ENCODE assay signal across 12 cellular contexts in the genomic region with DNA sequence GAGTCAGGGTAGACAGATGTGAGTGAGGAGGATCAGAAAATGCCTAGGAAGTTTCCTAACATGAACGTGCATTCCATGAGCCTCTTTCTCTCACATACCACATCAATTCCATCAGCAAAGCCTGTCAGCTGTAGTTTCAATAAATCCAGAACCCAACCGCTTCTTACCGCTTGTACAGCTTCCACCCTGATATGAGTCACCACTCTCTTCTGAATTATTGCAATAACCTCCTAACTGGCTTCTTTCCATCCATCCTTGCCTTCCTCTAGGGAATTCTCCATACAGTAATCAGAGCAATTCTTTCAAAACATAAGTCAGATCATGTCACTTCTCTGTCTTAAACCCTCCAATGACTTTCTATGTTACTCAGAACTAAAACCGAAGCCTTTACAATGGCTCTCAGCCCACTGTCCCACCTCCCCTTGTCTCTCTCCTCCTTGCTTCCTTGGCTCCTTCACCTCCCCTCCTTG. TPM values are rescaled to one million over a fixed set of nuclear protein-coding genes. Genes with fewer than 3 reads are reported as not detected.
DNase-seq lines count a peak whose midpoint lies in the region; ATAC-seq and TF ChIP-seq lines count a peak whose summit lies in the region.
"Had no signal": no experiment of that assay in that cellular context is flagged by ENCODE, and none has a peak within 500 bp of the region (broad histone marks: within the 10 kb centered on the region; RNA-seq: fewer than 3 reads in every experiment).

No MANE protein-coding gene starts in this region.

- no peaks in the 10 kb centered on the region for H3K36me3 ChIP-seq in HCT116 (ENCODE audit: control insufficient read depth in 1 of 2, insufficient read depth in 2 of 2, low read length in 2 of 2)
- no peaks in the 10 kb centered on the region for H3K36me3 ChIP-seq in SJSA1

- H3K27me3 ChIP-seq in HCT116 (ENCODE audit: insufficient read depth, low read length) (no peaks in the 10 kb centered on the region), SJSA1 (replicated peaks) (no peaks in the 10 kb centered on the region), foreskin keratinocyte (no peaks in the 10 kb centered on the region)

- H2AFZ ChIP-seq in HCT116 (ENCODE audit: low read depth, low read length, poor library complexity, severe bottlenecking): no peak overlapping the region
- H2AFZ ChIP-seq: parathyroid adenoma had no signal

- H3K4me2 ChIP-seq in HCT116 (ENCODE audit: low read length): peak overlapping the region; percentile 62

- POLR2A ChIA-PET in HCT116 (lab: Charles Lee): no interaction called here

- H3K4me1 ChIP-seq in HCT116 (ENCODE audit: control insufficient read depth in 1 of 2, insufficient read depth in 2 of 2, low read length in 2 of 2) (peaks cover 32 to 56% of the 10 kb centered on the region in 2 experiments), SJSA1 (replicated peaks) (peaks cover 18% of the 10 kb centered on the region), foreskin keratinocyte (peaks cover 11% of the 10 kb centered on the region)
- H3K4me1 ChIP-seq: parathyroid adenoma had no signal

- no peak for TF ChIP-seq CTCF in HCT116 (IDR thresholded peaks at IDR 0.05 in 2 of 3, conservative IDR thresholded peaks at IDR 0.05 in 1 of 3; ENCODE audit: borderline replicate concordance in 1 of 3, insufficient read depth in 1 of 3, low read depth in 2 of 3, low read length in 2 of 3)
- no peak for TF ChIP-seq CTCF in foreskin keratinocyte (conservative IDR thresholded peaks at IDR 0.05)

- no peak overlapping the region for H3K9ac ChIP-seq in HCT116 (ENCODE audit: low read length)
- H3K9ac ChIP-seq: parathyroid adenoma had no signal

- H3K4me3 ChIP-seq in HCT116 (replicated peaks in 1 of 2; ENCODE audit: low read depth in 1 of 2, low read length in 2 of 2) (no peak overlapping the region), SJSA1 (no peak overlapping the region)

- no peaks in the 10 kb centered on the region for H3K79me2 ChIP-seq in HCT116 (ENCODE audit: insufficient read depth, low read length)
- H3K79me2 ChIP-seq: parathyroid adenoma had no signal

- intact Hi-C loops in HCT116 (cut with micrococcal nuclease): no loop called here

- TF ChIP-seq POLR2A in HCT116 (IDR thresholded peaks at IDR 0.05; ENCODE audit: borderline replicate concordance, extremely low read depth, insufficient read depth, insufficient read length): no peak

- no peaks in the 10 kb centered on the region for H3K9me2 ChIP-seq in HCT116 (ENCODE audit: insufficient read depth)

- CTCF ChIA-PET in HCT116 (lab: Charles Lee): no interaction called here

- no peak for TF ChIP-seq RAD21 in HCT116 (IDR thresholded peaks at IDR 0.05; ENCODE audit: low read depth)

- H4K20me1 ChIP-seq in HCT116 (ENCODE audit: insufficient read depth): no peaks in the 10 kb centered on the region

- peak overlapping the region; percentile 2; the same call in 1 of the 2 replicates for H3K27ac ChIP-seq in HCT116 (ENCODE audit: low read depth, low read length)
- peak overlapping the region; percentile 60 for H3K27ac ChIP-seq in SJSA1
- H3K27ac ChIP-seq in foreskin keratinocyte: peak overlapping the region; percentile 25
- H3K27ac ChIP-seq: parathyroid adenoma had no signal

- H3K9me3 ChIP-seq in HCT116 (ENCODE audit: control insufficient read depth in 1 of 2, insufficient read depth in 1 of 2, low read depth in 1 of 2, low read length in 2 of 2): no peaks in the 10 kb centered on the region
- no peaks in the 10 kb centered on the region for H3K9me3 ChIP-seq in SJSA1 (replicated peaks)

- ATAC-seq in HCT116 (peak; percentile 74), foreskin keratinocyte (peak; percentile 97), GM18520 (IDR thresholded peaks at IDR 0.05; ENCODE audit: unreplicated experiment) (no peak), HG03342 (IDR thresholded peaks at IDR 0.05; ENCODE audit: unreplicated experiment) (no peak)

- DNase-seq in HCT116 (ENCODE audit: low read depth, low spot score): peak; percentile 46
- peak; percentile 64 to 81 for DNase-seq in SJSA1 (ENCODE audit: low read depth in 1 of 2, low spot score in 2 of 2)
- peak; percentile 99 to 100 for DNase-seq in foreskin keratinocyte
- peak; percentile 97 for DNase-seq in stromal cell of bone marrow (ENCODE audit: low read depth)
- no peak for DNase-seq in amygdala (lab: John Stamatoyannopoulos, UW)
- DNase-seq in retina: no peak
- DNase-seq: activated effector memory CD4-positive, alpha-beta T cell treated with anti-CD3 and anti-CD28 coated beads, Interleukin-2, amount 50 U/mL, for 16 hours; NCI-H1417; stimulated activated CD8-positive, alpha-beta memory T cell treated with anti-CD3 and anti-CD28 coated beads, Interleukin-4, amount 100 ng/mL, for 48 hours had no signal

- RAD21 ChIA-PET in HCT116 (lab: Charles Lee; ENCODE audit: low non-redundant PET in 1 of 2, low total read pairs in 2 of 2, uncharacterized antibody in 2 of 2, unreplicated experiment in 2 of 2): no interaction called here

- no TSS peak for BruUV-seq in HCT116 (replicated peaks; lab: Mats Ljungman, UMichigan)

TF ChIP-seq in HCT116, 20 proteins besides CTCF, POLR2A, EP300 and RAD21:
- TF ChIP-seq POLR2AphosphoS5 (IDR thresholded peaks at IDR 0.05; ENCODE audit: low read depth, low read length): peak; percentile 45; the same call in 1 of the 2 replicates
- TF ChIP-seq ELF1 (IDR thresholded peaks at IDR 0.05; ENCODE audit: borderline replicate concordance, low read depth): no peak
TF ChIP-seq in HCT116: peak in this region for 1.

RNA-seq across cellular contexts. Expression of a gene that starts 8.1 kb away (rescaled TPM):
- total RNA-seq in HCT116 (2021; ENCODE audit: unreplicated experiment) (251 TPM), foreskin keratinocyte (115 and 122 TPM in 2 replicates)
- polyA plus RNA-seq in HCT116 (2012): 113 and 123 TPM in 2 replicates
- total RNA-seq in SJSA1 (2014; rRNA removed; shearing (Covaris generic)): 69.2 and 81.2 TPM in 2 replicates
- 55.9 and 66.6 TPM in 2 replicates for polyA plus RNA-seq in foreskin keratinocyte

Comparison
In these comparisons a context has a peak if more than half of its experiments do, and no peak if none do; other contexts are left out.
1. ATAC-seq: peak in HCT116 (single experiment) and foreskin keratinocyte (single experiment); none in GM18520 (single experiment) and HG03342 (single experiment).
2. DNase-seq: peak in HCT116 (single experiment), SJSA1 (2 of 2), foreskin keratinocyte (2 of 2) and stromal cell of bone marrow (single experiment); none in amygdala (0 of 56) and retina (single experiment).
3. H3K27ac ChIP-seq: peak in every context shown above with its lines; median percentile 60 in SJSA1; 25 in foreskin keratinocyte; 2 in HCT116.